ENCODE assay signal across 17 cellular contexts in the genomic region with DNA sequence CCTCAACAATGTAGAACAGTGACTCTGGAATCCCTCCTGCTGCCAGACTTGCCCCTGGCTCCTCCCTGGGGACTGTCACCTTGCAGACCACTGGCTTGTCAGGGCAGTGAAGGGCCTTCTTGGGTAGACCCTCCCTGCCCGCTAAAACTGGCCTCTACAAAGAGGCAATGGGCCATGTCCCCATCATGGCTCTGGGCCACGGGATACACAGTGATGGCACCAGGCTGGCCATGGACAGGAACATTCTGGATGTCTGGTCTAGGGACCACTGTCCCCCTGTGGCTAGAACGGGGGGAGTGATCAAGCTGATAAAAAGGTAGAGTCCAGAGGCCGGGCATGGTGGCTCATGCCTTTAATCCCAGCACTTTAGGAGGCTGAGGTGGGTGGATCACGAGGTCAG.
DNase-seq lines count a peak whose midpoint lies in the region; ATAC-seq and TF ChIP-seq lines count a peak whose summit lies in the region.
"Had no signal": no experiment of that assay in that cellular context is flagged by ENCODE, and none has a peak within 500 bp of the region (broad histone marks: within the 10 kb centered on the region; RNA-seq: fewer than 3 reads in every experiment).

No MANE protein-coding gene starts in this region.

- H3K27me3 ChIP-seq in DND-41 (ENCODE audit: insufficient read depth, low read length, poor library complexity): no peaks in the 10 kb centered on the region
- H3K27me3 ChIP-seq: BLaER1 had no signal

- peaks cover 29% of the 10 kb centered on the region for H3K4me1 ChIP-seq in DND-41 (ENCODE audit: insufficient read depth, low read length)

- H3K27me3 Mint-ChIP-seq in activated naive CD4-positive, alpha-beta T cell treated with anti-CD3 and anti-CD28 coated beads, Interleukin-2, amount 50 U/mL, for 24 hours: no peaks in the 10 kb centered on the region
- H3K27me3 Mint-ChIP-seq: B cell had no signal

- H3K36me3 ChIP-seq in DND-41 (ENCODE audit: insufficient read depth, low read length): peaks cover 8% of the 10 kb centered on the region; the same call in 1 of the 2 replicates
- H3K36me3 ChIP-seq: HAP-1 had no signal

- TF ChIP-seq CTCF in DND-41 (IDR thresholded peaks at IDR 0.05; ENCODE audit: borderline replicate concordance, extremely low read depth, low read length, poor library complexity, severe bottlenecking): no peak

- H2AFZ ChIP-seq in DND-41 (ENCODE audit: low read depth, low read length): no peak overlapping the region

- no peak for DNase-seq in activated naive CD4-positive, alpha-beta T cell treated with Interleukin-2 at 50 U/mL for 16 hours
- no peak for DNase-seq in DND-41
- DNase-seq in mesenteric fat pad (ENCODE audit: low spot score): peak; percentile 33
- DNase-seq: CD4-positive, CD25-positive, alpha-beta regulatory T cell; DMS53; DMS79 treated with DMSO at 0.1 percent for 48 hours; GOT3; HFFc6 had no signal

- peaks cover 3% of the 10 kb centered on the region for H3K9me3 Mint-ChIP-seq in activated naive CD4-positive, alpha-beta T cell treated with anti-CD3 and anti-CD28 coated beads, Interleukin-2, amount 50 U/mL, for 24 hours
- H3K9me3 Mint-ChIP-seq: CD8-positive, alpha-beta T cell had no signal

- ATAC-seq in DND-41 (ENCODE audit: insufficient read depth, low read depth) (no peak), HG03175 (IDR thresholded peaks at IDR 0.05; ENCODE audit: unreplicated experiment) (no peak), HG03108 (IDR thresholded peaks at IDR 0.05; ENCODE audit: unreplicated experiment) (no peak)
- ATAC-seq: CD8-positive, alpha-beta T cell had no signal

- no peak overlapping the region for H3K9ac ChIP-seq in DND-41 (ENCODE audit: low read depth, low read length)
- H3K9ac ChIP-seq: BLaER1 had no signal

- peak overlapping the region; percentile 39 for H3K4me3 Mint-ChIP-seq in activated naive CD4-positive, alpha-beta T cell treated with anti-CD3 and anti-CD28 coated beads, Interleukin-2, amount 50 U/mL, for 24 hours
- H3K4me3 Mint-ChIP-seq: B cell; CD8-positive, alpha-beta T cell; HFFc6 had no signal

- no peaks in the 10 kb centered on the region for H3K9me3 ChIP-seq in DND-41 (ENCODE audit: insufficient read depth, low read length, severe bottlenecking)
- H3K9me3 ChIP-seq: BLaER1 had no signal

- H3K36me3 Mint-ChIP-seq in activated naive CD4-positive, alpha-beta T cell treated with anti-CD3 and anti-CD28 coated beads, Interleukin-2, amount 50 U/mL, for 24 hours: peaks cover 22% of the 10 kb centered on the region

- H3K79me2 ChIP-seq in DND-41 (ENCODE audit: insufficient read depth, low read length): peaks cover 34% of the 10 kb centered on the region

- H3K27ac ChIP-seq in DND-41 (ENCODE audit: low read length): no peak overlapping the region
- H3K27ac ChIP-seq: 22Rv1, BLaER1, C4-2B had no signal

- H3K4me3 ChIP-seq in DND-41 (ENCODE audit: low read depth in 1 of 2, low read length in 2 of 2): no peak overlapping the region
- H3K4me3 ChIP-seq: BLaER1, HAP-1 had no signal

- 0 out of 2 replicates have a peak overlapping the region, but pooled peaks have one; percentile 15 for H3K4me2 ChIP-seq in DND-41 (ENCODE audit: insufficient read depth, low read length)
- H3K4me2 ChIP-seq: BLaER1 had no signal

- H3K4me1 Mint-ChIP-seq in activated naive CD4-positive, alpha-beta T cell treated with anti-CD3 and anti-CD28 coated beads, Interleukin-2, amount 50 U/mL, for 24 hours: peaks cover 15% of the 10 kb centered on the region

- no peak overlapping the region for H3K27ac Mint-ChIP-seq in activated naive CD4-positive, alpha-beta T cell treated with anti-CD3 and anti-CD28 coated beads, Interleukin-2, amount 50 U/mL, for 24 hours
- H3K27ac Mint-ChIP-seq: B cell; CD4-positive, CD25-positive, alpha-beta regulatory T cell; CD8-positive, alpha-beta T cell; HFFc6 had no signal

- H4K20me1 ChIP-seq in DND-41 (ENCODE audit: insufficient read depth, low read length): 0 out of 2 replicates have a peak, but pooled peaks cover 3% of the 10 kb centered on the region
- H4K20me1 ChIP-seq: BLaER1 had no signal
